ENCODE assay signal across 30 cellular contexts in the genomic region with DNA sequence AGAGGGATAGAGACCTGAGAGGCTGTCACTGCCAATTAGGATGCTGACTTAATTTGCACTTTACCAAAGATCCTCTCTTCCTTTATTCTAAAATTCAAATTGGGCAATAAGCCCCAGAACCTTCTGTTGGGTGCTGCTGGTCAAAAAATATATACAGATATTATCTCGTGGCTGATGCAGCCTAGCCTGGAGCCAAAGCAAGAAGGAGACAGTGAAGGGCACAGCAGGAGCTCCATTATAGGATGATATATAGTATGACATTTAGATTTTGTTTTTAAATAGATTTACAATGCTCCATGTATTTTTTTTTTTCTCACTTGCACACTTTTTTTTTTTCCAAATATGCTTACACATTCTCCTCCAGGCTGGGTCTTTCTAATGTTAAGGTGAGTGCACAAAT.
"Had no signal": no experiment of that assay in that cellular context is flagged by ENCODE, and none has a peak within 500 bp of the region (broad histone marks: within the 10 kb centered on the region; RNA-seq: fewer than 3 reads in every experiment).

No MANE protein-coding gene starts in this region.

- H3K27me3 ChIP-seq: ascending aorta, body of pancreas had no signal

- H3K4me1 ChIP-seq: ascending aorta, body of pancreas had no signal

- H3K4me1 Mint-ChIP-seq: activated CD4-positive, alpha-beta T cell treated with anti-CD3 and anti-CD28 coated beads, Interleukin-2, amount 10 ng/mL, durations not matched to agents 24 days and 14 days; activated CD8-positive, alpha-beta memory T cell treated with anti-CD3 and anti-CD28 coated beads, Interleukin-2, amount 10 ng/mL, durations not matched to agents 7 days and 5 days; activated naive CD8-positive, alpha-beta T cell treated with anti-CD3 and anti-CD28 coated beads, Interleukin-2, amount 50 U/mL, for 24 hours; WTC11 had no signal

- H3K27me3 Mint-ChIP-seq: activated CD4-positive, alpha-beta T cell treated with anti-CD3 and anti-CD28 coated beads, Interleukin-2, amount 10 ng/mL, durations not matched to agents 24 days and 14 days; activated CD8-positive, alpha-beta memory T cell treated with anti-CD3 and anti-CD28 coated beads, Interleukin-2, amount 10 ng/mL, durations not matched to agents 7 days and 5 days; activated naive CD8-positive, alpha-beta T cell treated with anti-CD3 and anti-CD28 coated beads, Interleukin-2, amount 50 U/mL, for 24 hours; activated T-cell treated with anti-CD3 and anti-CD28 coated beads, Interleukin-2, amount 50 U/mL, for 24 hours had no signal

- H3K4me3 ChIP-seq: ascending aorta, body of pancreas, coronary artery, K562 had no signal

- H3K4me3 Mint-ChIP-seq: activated CD4-positive, alpha-beta T cell treated with anti-CD3 and anti-CD28 coated beads, Interleukin-2, amount 10 ng/mL, durations not matched to agents 24 days and 14 days; activated CD8-positive, alpha-beta memory T cell treated with anti-CD3 and anti-CD28 coated beads, Interleukin-2, amount 10 ng/mL, durations not matched to agents 7 days and 5 days; activated naive CD8-positive, alpha-beta T cell treated with anti-CD3 and anti-CD28 coated beads, Interleukin-2, amount 50 U/mL, for 24 hours; activated T-cell treated with anti-CD3 and anti-CD28 coated beads, Interleukin-2, amount 50 U/mL, for 24 hours; activated T-helper 1 cell treated with anti-CD3 and anti-CD28 coated beads, Interleukin-12 subunit alpha, Interleukin-12 subunit beta, Interleukin-2, Interleukin-4 antibody, amounts not matched to agents 30 ng/mL and 10 ng/mL and 1 ng/mL, durations not matched to agents 14 hours and 24 hours and 36 hours; T-helper 1 cell treated with Interleukin-12 subunit alpha and Interleukin-12 subunit beta and Interleukin-4 antibody, amounts not matched to agents 30 μg/mL and 1 μg/mL, for 36 hours; WTC11 had no signal

- H3K9me3 Mint-ChIP-seq: activated CD4-positive, alpha-beta T cell treated with anti-CD3 and anti-CD28 coated beads, Interleukin-2, amount 10 ng/mL, durations not matched to agents 24 days and 14 days; activated naive CD8-positive, alpha-beta T cell treated with anti-CD3 and anti-CD28 coated beads, Interleukin-2, amount 50 U/mL, for 24 hours; activated T-helper 1 cell treated with anti-CD3 and anti-CD28 coated beads, Interleukin-12 subunit alpha, Interleukin-12 subunit beta, Interleukin-2, Interleukin-4 antibody, amounts not matched to agents 30 ng/mL and 10 ng/mL and 1 ng/mL, durations not matched to agents 14 hours and 24 hours and 36 hours; T-helper 1 cell treated with Interleukin-12 subunit alpha and Interleukin-12 subunit beta and Interleukin-4 antibody, amounts not matched to agents 30 μg/mL and 1 μg/mL, for 36 hours; WTC11 had no signal

- H3K36me3 ChIP-seq: ascending aorta had no signal

- ATAC-seq: activated CD8-positive, alpha-beta memory T cell treated with anti-CD3 and anti-CD28 coated beads, Interleukin-2, amount 10 ng/mL, durations not matched to agents 7 days and 5 days; activated naive CD4-positive, alpha-beta T cell treated with anti-CD3 and anti-CD28 coated beads, Interleukin-2, amount 50 U/mL, for 72 hours; activated naive CD8-positive, alpha-beta T cell treated with anti-CD3 and anti-CD28 coated beads, Interleukin-2, amount 50 U/mL, for 24 hours; body of pancreas; K562; Panc1; Right ventricle myocardium inferior; WTC11 had no signal

- H3K27ac ChIP-seq: ascending aorta, body of pancreas, coronary artery had no signal

- H3K27ac Mint-ChIP-seq: activated CD4-positive, alpha-beta T cell treated with anti-CD3 and anti-CD28 coated beads, Interleukin-2, amount 10 ng/mL, durations not matched to agents 24 days and 14 days; activated CD8-positive, alpha-beta memory T cell treated with anti-CD3 and anti-CD28 coated beads, Interleukin-2, amount 10 ng/mL, durations not matched to agents 7 days and 5 days; activated naive CD4-positive, alpha-beta T cell treated with anti-CD3 and anti-CD28 coated beads, Interleukin-2, amount 50 U/mL, for 72 hours; activated naive CD8-positive, alpha-beta T cell treated with anti-CD3 and anti-CD28 coated beads, Interleukin-2, amount 50 U/mL, for 24 hours; activated T-cell treated with anti-CD3 and anti-CD28 coated beads, Interleukin-2, amount 50 U/mL, for 24 hours; activated T-helper 1 cell treated with anti-CD3 and anti-CD28 coated beads, Interleukin-12 subunit alpha, Interleukin-12 subunit beta, Interleukin-2, Interleukin-4 antibody, amounts not matched to agents 30 ng/mL and 10 ng/mL and 1 ng/mL, durations not matched to agents 14 hours and 24 hours and 36 hours; T-helper 1 cell treated with Interleukin-12 subunit alpha and Interleukin-12 subunit beta and Interleukin-4 antibody, amounts not matched to agents 30 μg/mL and 1 μg/mL, for 36 hours; WTC11 had no signal

- H3K9me3 ChIP-seq: ascending aorta, body of pancreas had no signal

- FAIRE-seq: bronchial epithelial cell, K562 had no signal

- H3K36me3 Mint-ChIP-seq: activated CD8-positive, alpha-beta memory T cell treated with anti-CD3 and anti-CD28 coated beads, Interleukin-2, amount 10 ng/mL, durations not matched to agents 7 days and 5 days; activated naive CD4-positive, alpha-beta T cell treated with anti-CD3 and anti-CD28 coated beads, Interleukin-2, amount 50 U/mL, for 72 hours; WTC11 had no signal

- DNase-seq: activated CD4-positive, alpha-beta T cell treated with anti-CD3 and anti-CD28 coated beads, Interleukin-2, amount 10 ng/mL, durations not matched to agents 24 days and 14 days; activated CD4-positive, alpha-beta T cell treated with anti-CD3 and anti-CD28 coated beads, Interleukin-2, amount 50 U/mL, for 48 hours; activated CD4-positive, CD25-positive, alpha-beta regulatory T cell treated with anti-CD3 and anti-CD28 coated beads, Interleukin-2, amount 50 U/mL, for 72 hours; activated CD8-positive, alpha-beta memory T cell treated with anti-CD3 and anti-CD28 coated beads, Interleukin-2, amount 10 ng/mL, durations not matched to agents 7 days and 5 days; activated effector memory CD4-positive, alpha-beta T cell treated with Interleukin-2 at 50 U/mL for 16 hours; activated naive CD4-positive, alpha-beta T cell; activated naive CD8-positive, alpha-beta T cell treated with anti-CD3 and anti-CD28 coated beads, Interleukin-2, amount 50 U/mL, for 24 hours; activated T-cell treated with anti-CD3 and anti-CD28 coated beads, Interleukin-2, amount 50 U/mL, for 24 hours; amniotic stem cell; body of pancreas; central memory CD4-positive, alpha-beta T cell; Karpas-422; MM.1S; NCI-H187 treated with DMSO at 0.1 percent for 48 hours; NCI-H2107; NCI-H226; NCI-H748 treated with DMSO at 0.1 percent for 48 hours; NK-92 treated with Interleukin-12 subunit alpha and Interleukin-12 subunit beta, amount 100 ng/mL, for 24 hours; OCI-M1; RPMI8226 had no signal
